In the genomic region with DNA sequence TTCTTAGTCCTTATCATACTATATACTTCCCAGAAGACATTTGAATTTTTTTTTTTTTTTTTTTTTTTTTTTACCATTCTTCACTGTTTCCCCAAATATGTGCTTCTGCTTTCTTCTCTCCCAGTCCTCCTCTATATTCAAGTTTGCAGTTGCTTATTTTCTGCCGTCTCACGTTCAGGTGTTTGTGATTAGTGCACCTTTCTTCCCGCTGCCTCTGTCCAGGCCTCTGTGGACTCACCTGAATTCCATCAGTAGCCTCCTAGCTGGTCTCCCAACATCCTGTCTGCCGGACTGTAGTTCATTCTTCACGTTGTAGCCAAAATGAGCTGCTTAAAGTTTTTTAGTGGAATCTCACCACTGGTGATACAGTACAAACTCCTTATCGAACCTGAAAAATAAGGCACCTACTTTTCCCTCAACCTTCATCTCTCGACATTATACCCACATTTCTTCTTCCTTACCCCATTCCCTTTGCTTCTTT, we compare ENCODE assay signal across 8 cellular contexts. TPM values are rescaled to one million over a fixed set of nuclear protein-coding genes. Genes with fewer than 3 reads are reported as not detected.
DNase-seq lines count a peak whose midpoint lies in the region; ATAC-seq and TF ChIP-seq lines count a peak whose summit lies in the region.

No MANE protein-coding gene starts in this region.

- H3K9me3 ChIP-seq in AG04450 (ENCODE audit: control insufficient read depth, insufficient read depth, low read length) (no peaks in the 10 kb centered on the region), Karpas-422 (ENCODE audit: low read length) (no peaks in the 10 kb centered on the region)

- peak overlapping the region; percentile 76; the same call in 1 of the 2 replicates for H2AFZ ChIP-seq in Karpas-422 (ENCODE audit: low read length)

- ATAC-seq in naive B cell (ENCODE audit: low read depth in 2 of 2) (no peak), HG02938 (IDR thresholded peaks at IDR 0.05; ENCODE audit: unreplicated experiment) (no peak), GM21786 (IDR thresholded peaks at IDR 0.05; ENCODE audit: unreplicated experiment) (no peak), HG03521 (IDR thresholded peaks at IDR 0.05; ENCODE audit: unreplicated experiment) (no peak)

- peak overlapping the region; percentile 89 to 99 (median 98) for H3K4me3 Mint-ChIP-seq in naive B cell

- CTCF ChIA-PET in AG04450 (lab: Charles Lee) = no interaction called here

- H3K36me3 Mint-ChIP-seq in naive B cell = peaks cover 4% of the 10 kb centered on the region in 2 donors

- peaks cover 41% of the 10 kb centered on the region for H3K79me2 ChIP-seq in Karpas-422 (ENCODE audit: low read length)

- no peak for TF ChIP-seq CTCF in AG04450 (IDR thresholded peaks at IDR 0.05; ENCODE audit: low read depth, low read length)
- no peak for TF ChIP-seq CTCF in choroid plexus epithelial cell (conservative IDR thresholded peaks at IDR 0.05; ENCODE audit: low read depth, low read length)

- peaks cover 39% of the 10 kb centered on the region for H3K4me1 ChIP-seq in Karpas-422 (ENCODE audit: low read length)

- DNase-seq in AG04450 (ENCODE audit: low read depth, low spot score) (no peak), Karpas-422 (no peak), choroid plexus epithelial cell (ENCODE audit: low read depth) (no peak), naive B cell (no peak), NCI-H2081 (lab: John Stamatoyannopoulos, UW) (no peak)

- H3K36me3 ChIP-seq in Karpas-422 (ENCODE audit: insufficient read depth, low read length) = peaks cover 28% of the 10 kb centered on the region

- H3K27ac Mint-ChIP-seq in naive B cell = peak overlapping the region; percentile 79 to 96 (median 94)

- H3K27ac ChIP-seq in AG04450 (ENCODE audit: low read depth, low read length) = no peak overlapping the region
- H3K27ac ChIP-seq in Karpas-422 (ENCODE audit: low read length) = peak overlapping the region; percentile 7; the same call in 1 of the 2 replicates

- peaks cover 38 to 48% (median 40%) of the 10 kb centered on the region in 3 donors for H3K4me1 Mint-ChIP-seq in naive B cell

- H3K4me2 ChIP-seq in Karpas-422 (ENCODE audit: low read depth, low read length, poor library complexity, severe bottlenecking) = peak overlapping the region; percentile 85

- H3K9me3 Mint-ChIP-seq in naive B cell = peaks cover 0 to 4% (median 0%) of the 10 kb centered on the region in 7 donors

- POLR2A ChIA-PET in AG04450 (lab: Yijun Ruan, JAX) = no interaction called here

- no peaks in the 10 kb centered on the region for H4K20me1 ChIP-seq in Karpas-422 (ENCODE audit: insufficient read depth, low read depth, low read length)

- no peaks in the 10 kb centered on the region for H3K27me3 ChIP-seq in AG04450 (ENCODE audit: control insufficient read depth, insufficient read depth, low read length)
- no peaks in the 10 kb centered on the region for H3K27me3 ChIP-seq in Karpas-422 (ENCODE audit: low read length)

- H3K27me3 Mint-ChIP-seq in naive B cell = peaks cover 0 to 5% (median 5%) of the 10 kb centered on the region in 3 donors

- peak overlapping the region; percentile 81 for H3K9ac ChIP-seq in Karpas-422 (ENCODE audit: low read length)

- H3K9me2 ChIP-seq in Karpas-422 (replicated peaks; ENCODE audit: insufficient read depth, low read length) = no peaks in the 10 kb centered on the region; the same call in 1 of the 2 replicates

- peak overlapping the region; percentile 70 for H3K4me3 ChIP-seq in AG04450 (ENCODE audit: low read depth, low read length)
- peak overlapping the region; percentile 69 for H3K4me3 ChIP-seq in Karpas-422 (ENCODE audit: low read length)
- peak overlapping the region; percentile 70 for H3K4me3 ChIP-seq in choroid plexus epithelial cell (ENCODE audit: low read depth, low read length)

RNA-seq across cellular contexts. Expression of gene MSANTD4, which starts 0.8 kb away (rescaled TPM):
- polyA plus RNA-seq in AG04450 (2011; rRNA removed) = 19.9 and 29.0 TPM in 2 replicates
- 14.8 and 18.5 TPM in 2 replicates for polyA minus RNA-seq in AG04450 (2011; rRNA and poly(A)+ RNA removed)
- total RNA-seq in Karpas-422 (2014; rRNA removed; shearing (Covaris generic); ENCODE audit: low replicate concordance) = 59.6 and 62.8 TPM in 2 replicates
- polyA plus RNA-seq in naive B cell (ENCODE audit: low read depth in 6 of 6) = 1 to 10 TPM in 5 of 6 donors, not detected in 1; 3.7 to 7.7 (median 3.8) TPM

RNA-seq across cellular contexts. Expression of gene KBTBD3, which starts 54.3 kb away (rescaled TPM):
- polyA plus RNA-seq in AG04450 (2011; rRNA removed) (7.3 TPM in 2 replicates), naive B cell (ENCODE audit: low read depth in 6 of 6) (10 to 100 TPM in 3 of 6 donors, 1 to 10 TPM in 3; 6.3 to 18.7 (median 9.3) TPM)
- 5.6 and 6.8 TPM in 2 replicates for polyA minus RNA-seq in AG04450 (2011; rRNA and poly(A)+ RNA removed)
- 7.6 and 13.2 TPM in 2 replicates for total RNA-seq in Karpas-422 (2014; rRNA removed; shearing (Covaris generic); ENCODE audit: low replicate concordance)

RNA-seq across cellular contexts. Expression of gene AASDHPPT, which starts 54.6 kb away (rescaled TPM):
- 41.7 and 61.9 TPM in 2 replicates for polyA plus RNA-seq in AG04450 (2011; rRNA removed)
- polyA minus RNA-seq in AG04450 (2011; rRNA and poly(A)+ RNA removed) = 18.4 and 23.1 TPM in 2 replicates
- total RNA-seq in Karpas-422 (2014; rRNA removed; shearing (Covaris generic); ENCODE audit: low replicate concordance) = 127 and 222 TPM in 2 replicates
- polyA plus RNA-seq in naive B cell (ENCODE audit: low read depth in 6 of 6) = 10 to 100 TPM; 20.3 to 55.5 (median 41.7) TPM
